ENCODE assay signal across 30 cellular contexts in genomic region chr16:49953090-49953489, GRCh38.
"Had no signal": no experiment of that assay in that cellular context is flagged by ENCODE, and none has a peak within 500 bp of the region (broad histone marks: within the 10 kb centered on the region; RNA-seq: fewer than 3 reads in every experiment).

No MANE protein-coding gene starts in this region.

- H3K9me3 ChIP-seq: neutrophil, ovary, psoas muscle, spleen, suprapubic skin, testis, tibial artery, vagina had no signal

- H3K4me1 ChIP-seq: parathyroid adenoma, psoas muscle, spleen, suprapubic skin, tibial artery, vagina had no signal

- H3K4me2 ChIP-seq: smooth muscle cell had no signal

- H3K79me2 ChIP-seq: parathyroid adenoma had no signal

- H3K27me3 ChIP-seq: neutrophil, ovary, suprapubic skin, testis, vagina had no signal

- ATAC-seq: naive thymus-derived CD8-positive, alpha-beta T cell; natural killer cell treated with Interleukin-12 subunit alpha and Interleukin-12 subunit beta and Interleukin-15 and Interleukin-18, amount 100 ng/mL, for 72 hours; psoas muscle; right cardiac atrium; sciatic nerve; stimulated activated memory B cell treated with anti-CD40 and anti-IgM and Interleukin-4, amounts not matched to agents 10 μg/mL and 1 μg/mL and 100 μg/mL, for 72 hours; stimulated activated naive CD8-positive, alpha-beta T cell treated with anti-CD3 and anti-CD28 coated beads, Interleukin-15, amount 100 ng/mL, for 72 hours; stimulated activated naive CD8-positive, alpha-beta T cell treated with anti-CD3 and anti-CD28 coated beads, Interleukin-15, Interleukin-2, amounts not matched to agents 100 U/mL and 50 U/mL, for 24 hours had no signal

- H3K27ac ChIP-seq: neutrophil, ovary, parathyroid adenoma, psoas muscle, skin epidermis, spleen, suprapubic skin, testis, tibial artery, vagina had no signal

- FAIRE-seq: urothelium cell line had no signal

- H3K36me3 ChIP-seq: neutrophil, ovary, spleen, suprapubic skin, tibial artery, vagina had no signal

- H2AFZ ChIP-seq: parathyroid adenoma had no signal

- DNase-seq: naive B cell; naive thymus-derived CD8-positive, alpha-beta T cell; nephron progenitor cell; nucleus accumbens; ovary; posterior cingulate gyrus; psoas muscle; right cardiac atrium; spleen; stimulated activated CD4-positive, alpha-beta T cell treated with anti-CD3 and anti-CD28 coated beads, Interleukin-12 subunit alpha, Interleukin-12 subunit beta, amount 100 ng/mL, for 4 hours; stimulated activated CD4-positive, alpha-beta T cell treated with anti-CD3 and anti-CD28 coated beads, Interleukin-1b, Interleukin-23, amount 100 ng/mL, for 48 hours; stimulated activated CD4-positive, alpha-beta T cell treated with anti-CD3 and anti-CD28 coated beads, Interleukin-4, amount 100 ng/mL, for 1 hour; stimulated activated CD4-positive, alpha-beta T cell treated with anti-CD3 and anti-CD28 coated beads, Interleukin-4, amount 100 ng/mL, for 4 hours; stimulated activated CD8-positive, alpha-beta memory T cell treated with anti-CD3 and anti-CD28 coated beads, Interleukin-4, amount 100 ng/mL, for 48 hours; stimulated activated naive CD4-positive, alpha-beta T cell; stimulated activated naive CD8-positive, alpha-beta T cell treated with anti-CD3 and anti-CD28 coated beads, Interleukin-15, amount 100 ng/mL, for 72 hours; stimulated activated naive CD8-positive, alpha-beta T cell treated with anti-CD3 and anti-CD28 coated beads, Interleukin-15, Interleukin-2, amounts not matched to agents 100 U/mL and 50 U/mL, for 24 hours; substantia nigra; testis; tibial artery had no signal

- H3K4me3 ChIP-seq: ovary, psoas muscle, skin epidermis, smooth muscle cell, spleen, suprapubic skin, testis, tibial artery, vagina had no signal

- H3K9ac ChIP-seq: parathyroid adenoma had no signal
